19 cellular contexts compared by ENCODE assay signal in the genomic region with DNA sequence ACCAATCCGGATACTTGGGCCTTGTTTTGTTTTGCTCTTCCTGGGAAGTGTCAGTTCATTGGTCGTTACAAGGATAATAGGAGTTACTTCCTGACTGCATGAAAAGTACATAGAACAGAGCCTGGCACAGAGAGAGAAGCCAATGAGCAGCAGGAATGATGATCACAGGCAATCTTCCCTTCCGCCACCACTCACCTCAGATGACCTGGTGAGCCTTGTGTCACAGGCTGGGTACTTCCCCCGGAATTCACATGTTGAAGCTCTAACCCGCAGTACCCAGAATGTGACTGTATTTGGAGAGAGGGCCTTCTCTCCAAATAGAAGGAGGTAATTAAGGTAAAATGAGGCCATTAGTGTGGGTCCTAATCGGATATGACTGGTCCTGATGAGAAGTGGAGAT.
"Had no signal": no experiment of that assay in that cellular context is flagged by ENCODE, and none has a peak within 500 bp of the region (broad histone marks: within the 10 kb centered on the region; RNA-seq: fewer than 3 reads in every experiment).

No MANE protein-coding gene starts in this region.

- H2AFZ ChIP-seq: hepatocyte, parathyroid adenoma had no signal

- H3K4me1 ChIP-seq: gastroesophageal sphincter, left ventricle myocardium inferior, lower lobe of right lung, parathyroid adenoma, psoas muscle, right lobe of liver, suprapubic skin, thyroid gland had no signal

- H3K4me3 ChIP-seq: esophagus squamous epithelium, gastroesophageal sphincter, hepatocyte, left ventricle myocardium inferior, lower lobe of right lung, psoas muscle, right lobe of liver, suprapubic skin, thyroid gland had no signal

- H3K27ac ChIP-seq: esophagus squamous epithelium, gastroesophageal sphincter, hepatocyte, left ventricle myocardium inferior, lower lobe of right lung, parathyroid adenoma, psoas muscle, right lobe of liver, suprapubic skin, thyroid gland had no signal

- H3K9me3 ChIP-seq: esophagus squamous epithelium, gastroesophageal sphincter, left ventricle myocardium inferior, lower lobe of right lung, psoas muscle, right lobe of liver, suprapubic skin, thyroid gland had no signal

- DNase-seq: esophagus squamous epithelium; foreskin fibroblast; kidney; left cardiac atrium; left ventricle myocardium inferior; lower lobe of right lung; psoas muscle; retina; right lobe of liver; stimulated activated CD4-positive, alpha-beta T cell treated with anti-CD3 and anti-CD28 coated beads, Interleukin-4, amount 100 ng/mL, for 1 hour; stimulated activated CD8-positive, alpha-beta memory T cell treated with anti-CD3 and anti-CD28 coated beads, Interleukin-4, amount 100 ng/mL, for 48 hours; stimulated activated naive CD8-positive, alpha-beta T cell treated with anti-CD3 and anti-CD28 coated beads, Interleukin-15, Interleukin-2, amounts not matched to agents 100 U/mL and 50 U/mL, for 24 hours; thyroid gland had no signal

- H3K36me3 ChIP-seq: esophagus squamous epithelium, gastroesophageal sphincter, left ventricle myocardium inferior, lower lobe of right lung, right lobe of liver, suprapubic skin, thyroid gland had no signal

- H3K9ac ChIP-seq: parathyroid adenoma had no signal

- H3K79me2 ChIP-seq: hepatocyte, parathyroid adenoma had no signal

- FAIRE-seq: kidney, urothelium cell line had no signal

- H3K27me3 ChIP-seq: esophagus squamous epithelium, gastroesophageal sphincter, hepatocyte, right lobe of liver, suprapubic skin, thyroid gland had no signal

- ATAC-seq: gastroesophageal sphincter; left cardiac atrium; lower lobe of right lung; psoas muscle; right lobe of liver; stimulated activated effector memory CD8-positive, alpha-beta T cell treated with anti-CD3 and anti-CD28 coated beads, Interleukin-12 subunit alpha, Interleukin-12 subunit beta, amount 100 ng/mL, for 72 hours; stimulated activated naive CD8-positive, alpha-beta T cell treated with anti-CD3 and anti-CD28 coated beads, Interleukin-15, Interleukin-2, amounts not matched to agents 100 U/mL and 50 U/mL, for 24 hours had no signal

- H3K4me2 ChIP-seq: hepatocyte had no signal
